13 cellular contexts compared by ENCODE assay signal in the genomic region with DNA sequence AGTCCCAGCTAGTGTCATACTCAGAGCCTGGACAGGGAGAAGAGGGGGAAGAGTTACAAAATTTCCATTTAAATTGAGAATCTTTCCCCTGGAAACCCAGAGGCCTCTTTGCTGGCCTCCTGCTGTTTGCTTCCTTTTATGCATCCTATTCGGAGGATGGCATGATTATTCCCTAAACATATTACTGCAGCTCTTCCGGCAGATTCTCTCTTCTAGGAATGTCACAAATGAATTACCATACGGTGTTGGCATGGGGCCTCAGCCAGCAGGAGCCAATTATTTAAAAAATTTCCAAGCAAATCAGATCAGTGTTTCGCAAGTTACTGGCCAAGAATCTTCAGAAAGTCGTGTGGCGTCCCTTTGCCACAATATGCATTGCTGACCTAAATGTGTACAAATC.
"Had no signal": no experiment of that assay in that cellular context is flagged by ENCODE, and none has a peak within 500 bp of the region (broad histone marks: within the 10 kb centered on the region; RNA-seq: fewer than 3 reads in every experiment).

No MANE protein-coding gene starts in this region.

- ATAC-seq: activated T-helper 17 cell treated with anti-CD3 and anti-CD28 coated beads, Interleukin-2, amount 50 U/mL, for 72 hours; left lobe of liver; natural killer cell treated with Interleukin-12 subunit alpha and Interleukin-12 subunit beta and Interleukin-15 and Interleukin-18, amount 100 ng/mL, for 72 hours had no signal

- H3K36me3 ChIP-seq: ovary, vagina had no signal

- H3K27ac ChIP-seq: ovary, vagina had no signal

- H3K27me3 ChIP-seq: ovary, vagina had no signal

- DNase-seq: activated B cell treated with CpG ODN at 0.5 μM for 24 hours; activated CD4-positive, alpha-beta T cell treated with anti-CD3 and anti-CD28 coated beads, Interleukin-2, amount 10 ng/mL, durations not matched to agents 24 days and 14 days; activated CD8-positive, alpha-beta memory T cell treated with anti-CD3 and anti-CD28 coated beads for 24 hours; activated naive CD4-positive, alpha-beta T cell treated with anti-CD3 and anti-CD28 coated beads, Interleukin-2, amount 10 ng/mL, durations not matched to agents 7 days and 5 days; central memory CD4-positive, alpha-beta T cell; islet precursor cell; ovary; stimulated activated CD4-positive, alpha-beta T cell treated with anti-CD3 and anti-CD28 coated beads, Interleukin-4, amount 100 ng/mL, for 24 hours; T-helper 2 cell had no signal

- H3K9me3 ChIP-seq: ovary, vagina had no signal

- H3K4me1 ChIP-seq: vagina had no signal

- H3K4me3 ChIP-seq: ovary, vagina had no signal
